ENCODE assay signal across 27 cellular contexts in genomic region chr17:7493941-7494340, GRCh38. TPM values are rescaled to one million over a fixed set of nuclear protein-coding genes. Genes with fewer than 3 reads are reported as not detected.
DNase-seq lines count a peak whose midpoint lies in the region; ATAC-seq, FAIRE-seq and TF ChIP-seq lines count a peak whose summit lies in the region.
"Had no signal": no experiment of that assay in that cellular context is flagged by ENCODE, and none has a peak within 500 bp of the region (broad histone marks: within the 10 kb centered on the region; RNA-seq: fewer than 3 reads in every experiment).

No MANE protein-coding gene starts in this region.

- RAD21 ChIA-PET in GM12878 (lab: Charles Lee; ENCODE audit: unreplicated experiment) = no interaction called here

- peak overlapping the region; percentile 22 for H3K4ac ChIP-seq in trophoblast cell (ENCODE audit: low read depth, low read length)

- no peak overlapping the region for H3K18ac ChIP-seq in trophoblast cell (ENCODE audit: low read length)

- no peak overlapping the region for H2BK12ac ChIP-seq in trophoblast cell (ENCODE audit: low read length)

- 100% methylated on average over 3 of the region's 3 CpGs for WGBS in GM12878 (ENCODE audit: insufficient coverage, insufficient replicate concordance, low lambda C conversion rate, missing lambda C conversion rate)
- no CpG with 5 or more reads among the region's 3 CpGs for WGBS in trophoblast cell (ENCODE audit: extremely low coverage, insufficient coverage, insufficient read length)

- H3K23ac ChIP-seq in trophoblast cell (ENCODE audit: low read length) = no peak overlapping the region

- H3K9me3 Mint-ChIP-seq in CD4-positive, alpha-beta memory T cell = peaks cover 0 to 4% (median 0%) of the 10 kb centered on the region in 8 donors
- no peaks in the 10 kb centered on the region for H3K9me3 Mint-ChIP-seq in MCF 10A (ENCODE audit: unreplicated experiment)
- H3K9me3 Mint-ChIP-seq: CD8-positive, alpha-beta T cell had no signal

- no peaks in the 10 kb centered on the region for H3K79me1 ChIP-seq in trophoblast cell (ENCODE audit: low read length)

- H4K91ac ChIP-seq in trophoblast cell (ENCODE audit: low read depth, low read length) = no peak overlapping the region

- H3K36me3 ChIP-seq in CD4-positive, alpha-beta memory T cell (ENCODE audit: insufficient read depth, low read length) = peaks cover 50% of the 10 kb centered on the region
- H3K36me3 ChIP-seq in Loucy (ENCODE audit: insufficient read depth, low read length) (peaks cover 55% of the 10 kb centered on the region), GM12878 (ENCODE audit: control insufficient read depth in 2 of 2, insufficient read depth in 2 of 2, low read length in 1 of 2) (peaks cover 26 to 35% of the 10 kb centered on the region in 2 experiments), trophoblast cell (ENCODE audit: control insufficient read depth in 1 of 2, insufficient read depth in 2 of 2, low read length in 2 of 2) (peaks cover 37 to 41% of the 10 kb centered on the region in 2 experiments)

- H3K27me3 Mint-ChIP-seq in CD4-positive, alpha-beta memory T cell = no peaks in the 10 kb centered on the region
- no peaks in the 10 kb centered on the region for H3K27me3 Mint-ChIP-seq in MCF 10A (ENCODE audit: insufficient read depth, unreplicated experiment)

- H2BK5ac ChIP-seq in trophoblast cell (ENCODE audit: low read depth, low read length, poor library complexity) = no peak overlapping the region

- H3K79me2 ChIP-seq in Loucy (ENCODE audit: insufficient read depth, low read length) (peaks cover 99% of the 10 kb centered on the region), GM12878 (ENCODE audit: control insufficient read depth, insufficient read depth, low read length) (peaks cover 57% of the 10 kb centered on the region), trophoblast cell (ENCODE audit: control insufficient read depth, insufficient read depth, low read length, poor library complexity) (peaks cover 18% of the 10 kb centered on the region)

- TF ChIP-seq EP300 in GM12878 (IDR thresholded peaks at IDR 0.05; ENCODE audit: borderline replicate concordance in 1 of 2, control insufficient read depth in 1 of 2, low read depth in 2 of 2, low read length in 2 of 2) = no peak

- peaks cover 43 to 69% of the 10 kb centered on the region in 2 donors for H3K36me3 Mint-ChIP-seq in CD4-positive, alpha-beta memory T cell
- H3K36me3 Mint-ChIP-seq in MCF 10A (ENCODE audit: insufficient read depth, unreplicated experiment) = peaks cover 65% of the 10 kb centered on the region

- H3K4me3 Mint-ChIP-seq in CD4-positive, alpha-beta memory T cell = no peak overlapping the region
- no peak overlapping the region for H3K4me3 Mint-ChIP-seq in MCF 10A (ENCODE audit: unreplicated experiment)
- H3K4me3 Mint-ChIP-seq: CD8-positive, alpha-beta T cell had no signal

- H4K8ac ChIP-seq in trophoblast cell (ENCODE audit: low read depth, low read length) = no peak overlapping the region

- peaks cover 41% of the 10 kb centered on the region for H3K4me1 ChIP-seq in CD4-positive, alpha-beta memory T cell (ENCODE audit: insufficient read depth, low read length)
- H3K4me1 ChIP-seq in Loucy (ENCODE audit: insufficient read depth, low read length, poor library complexity, severe bottlenecking) (peaks cover 40% of the 10 kb centered on the region), GM12878 (ENCODE audit: control insufficient read depth, insufficient read depth, low read length) (no peaks in the 10 kb centered on the region), trophoblast cell (ENCODE audit: control insufficient read depth in 1 of 2, insufficient read depth in 2 of 2, low read length in 2 of 2) (no peaks in the 10 kb centered on the region)
- H3K4me1 ChIP-seq: SJCRH30 had no signal

- CTCF ChIA-PET in CD4-positive, alpha-beta memory T cell (lab: Charles Lee; ENCODE audit: partially characterized antibody) = interaction anchor here (1.4 to 2.1 kb wide), 2 partner anchors 20 to 57 kb away, joined by 7 read pairs; no protein-coding TSS in a partner anchor
- CTCF ChIA-PET in GM12878 (lab: Yijun Ruan, JAX) = interaction anchor here (0.6 to 1.2 kb wide), 3 partner anchors 35 to 66 kb away, joined by 3 read pairs; no protein-coding TSS in a partner anchor
- CTCF ChIA-PET in MCF 10A (lab: Yijun Ruan, JAX) = interaction anchor here (0.6 to 1.6 kb wide), 8 partner anchors 16 to 955 kb away, joined by 3 to 6 read pairs (median 4); no protein-coding TSS in a partner anchor

- no peaks in the 10 kb centered on the region for H3F3A ChIP-seq in Loucy (ENCODE audit: low read depth)

- intact Hi-C loops in CD4-positive, alpha-beta memory T cell (cut with micrococcal nuclease) = no loop called here
- intact Hi-C loops in GM12878 (cut with micrococcal nuclease; ENCODE audit: unreplicated experiment) (no loop called here), MCF 10A (cut with micrococcal nuclease) (no loop called here)

- H3K27me3 ChIP-seq in CD4-positive, alpha-beta memory T cell (ENCODE audit: insufficient read depth, low read length) = no peaks in the 10 kb centered on the region
- H3K27me3 ChIP-seq in Loucy (ENCODE audit: insufficient read depth, low read length, poor library complexity, severe bottlenecking) (no peaks in the 10 kb centered on the region), GM12878 (replicated peaks in 1 of 2; ENCODE audit: control insufficient read depth in 2 of 2, insufficient read depth in 2 of 2, low read length in 1 of 2) (no peaks in the 10 kb centered on the region), trophoblast cell (ENCODE audit: insufficient read depth, low read length) (no peaks in the 10 kb centered on the region)
- H3K27me3 ChIP-seq: BLaER1, Peyer's patch, SJCRH30 had no signal

- peak overlapping the region in 5 of 7 donors; percentile 48 to 81 (median 60) for H3K27ac Mint-ChIP-seq in CD4-positive, alpha-beta memory T cell
- H3K27ac Mint-ChIP-seq in MCF 10A (ENCODE audit: low read depth, unreplicated experiment) = no peak overlapping the region

- no peak overlapping the region for H3K4me3 ChIP-seq in CD4-positive, alpha-beta memory T cell (ENCODE audit: low read length in 2 of 2)
- no peak overlapping the region for H3K4me3 ChIP-seq in Loucy (ENCODE audit: low read length, poor library complexity, severe bottlenecking)
- no peak overlapping the region for H3K4me3 ChIP-seq in GM12878
- no peak overlapping the region for H3K4me3 ChIP-seq in trophoblast cell (ENCODE audit: low read depth, low read length)
- H3K4me3 ChIP-seq: BLaER1, K562, Peyer's patch, SJCRH30 had no signal

- H3K4me2 ChIP-seq in Loucy (ENCODE audit: low read depth, low read length, poor library complexity, severe bottlenecking) (peak overlapping the region; percentile 94), GM12878 (ENCODE audit: control insufficient read depth, insufficient read depth) (no peak overlapping the region), trophoblast cell (ENCODE audit: low read length) (no peak overlapping the region)
- H3K4me2 ChIP-seq: BLaER1 had no signal

- POLR2A ChIA-PET in CD4-positive, alpha-beta memory T cell (lab: Charles Lee; ENCODE audit: partially characterized antibody) = interaction anchor here (0.6 to 1.8 kb wide), 4 partner anchors 11 to 350 kb away, joined by 3 to 4 read pairs (median 3); no protein-coding TSS in a partner anchor
- POLR2A ChIA-PET in GM12878 (lab: Charles Lee) (interaction anchor here (0.6 kb wide), 1 partner anchor 198 kb away, joined by 3 read pairs; no protein-coding TSS in a partner anchor), MCF 10A (lab: Yijun Ruan, JAX) (interaction anchor here (0.6 to 1.3 kb wide), 3 partner anchors 9 to 23 kb away, joined by 3 to 4 read pairs (median 3); no protein-coding TSS in a partner anchor)

- H2BK120ac ChIP-seq in trophoblast cell (ENCODE audit: insufficient read depth, low read length, poor library complexity) = no peak overlapping the region

- no peak for FAIRE-seq in GM12878 (lab: Jason Lieb, UNC)
- no peak for FAIRE-seq in GM12892 (lab: Jason Lieb, UNC)
- FAIRE-seq: D721Med, HepG2, K562 had no signal

- H4K12ac ChIP-seq in trophoblast cell (ENCODE audit: low read depth, low read length) = no peak overlapping the region

- H2AFZ ChIP-seq in Loucy (ENCODE audit: low read length) (no peak overlapping the region), GM12878 (ENCODE audit: control insufficient read depth, low read depth, low read length) (no peak overlapping the region), trophoblast cell (ENCODE audit: insufficient read depth, low read length, poor library complexity) (no peak overlapping the region)

- H3K14ac ChIP-seq in trophoblast cell (ENCODE audit: low read length) = no peak overlapping the region

- H4K20me1 ChIP-seq in Loucy (ENCODE audit: insufficient read depth, low read length, poor library complexity, severe bottlenecking) (peaks cover 97% of the 10 kb centered on the region), GM12878 (ENCODE audit: control insufficient read depth, insufficient read depth) (peaks cover 9% of the 10 kb centered on the region)

- no peak for DNase-seq in CD4-positive, alpha-beta memory T cell
- no peak for DNase-seq in GM12878 (ENCODE audit: low read depth, low spot score)
- no peak for DNase-seq in trophoblast cell
- DNase-seq in GM12892 (ENCODE audit: insufficient read length) = no peak
- DNase-seq in MCF 10A (ENCODE audit: unreplicated experiment) = no peak
- no peak for DNase-seq in KBM-7
- no peak for DNase-seq in COLO668 (lab: John Stamatoyannopoulos, UW; ENCODE audit: unreplicated experiment)
- DNase-seq: ACHN; CD8-positive, alpha-beta T cell; DMS53; GDM1; H7; NCI-H1105; NCI-H146; NCI-H2029 treated with DMSO at 0.1 percent for 48 hours; NCI-H2171; NCI-H446; NCI-H526; Peyer's patch; SJCRH30 had no signal

- no TSS peak for BruUV-seq in GM12878 (replicated peaks; lab: Mats Ljungman, UMichigan)
- no TSS peak for BruUV-seq in MCF 10A (replicated peaks; lab: Mats Ljungman, UMichigan)

- TF ChIP-seq POLR2A in GM12878 (IDR thresholded peaks at IDR 0.05; ENCODE audit: low read depth, low read length) = no peak
- no peak for TF ChIP-seq POLR2A in GM12892 (IDR thresholded peaks at IDR 0.05; ENCODE audit: low read depth, low read length)

- peaks cover 38 to 58% (median 48%) of the 10 kb centered on the region in 4 donors for H3K4me1 Mint-ChIP-seq in CD4-positive, alpha-beta memory T cell
- H3K4me1 Mint-ChIP-seq in MCF 10A (ENCODE audit: insufficient read depth, unreplicated experiment) = peaks cover 35% of the 10 kb centered on the region

- no peak overlapping the region for H3K9ac ChIP-seq in Loucy (ENCODE audit: low read depth, low read length, poor library complexity, severe bottlenecking)
- H3K9ac ChIP-seq in GM12878 (ENCODE audit: control insufficient read depth, insufficient read depth, low read length) = no peak overlapping the region
- H3K9ac ChIP-seq in trophoblast cell (ENCODE audit: low read length) = no peak overlapping the region
- H3K9ac ChIP-seq: BLaER1 had no signal

- H3K27ac ChIP-seq in CD4-positive, alpha-beta memory T cell (ENCODE audit: low read depth, low read length) = no peak overlapping the region
- H3K27ac ChIP-seq in GM12878 (ENCODE audit: control insufficient read depth, insufficient read depth) (no peak overlapping the region), trophoblast cell (ENCODE audit: low read depth, low read length) (no peak overlapping the region)
- H3K27ac ChIP-seq: BLaER1, HL-60, Peyer's patch, SJCRH30 had no signal

- in situ Hi-C loops in GM12878 (cut with MboI) (no loop called here), KBM-7 (cut with MboI; ENCODE audit: low pct_unique_long_range_greater_than_20kb, low sequenced_read_pairs) (no loop called here)

- no peak for TF ChIP-seq RAD21 in GM12878 (IDR thresholded peaks at IDR 0.05; ENCODE audit: insufficient read depth, low read depth, low read length)

- ATAC-seq in GM12878 = no peak
- ATAC-seq: CD8-positive, alpha-beta T cell; HepG2; K562 had no signal

- no peaks in the 10 kb centered on the region for H3K9me2 ChIP-seq in Loucy (replicated peaks; ENCODE audit: low read depth, low read length)

- H2AK5ac ChIP-seq in trophoblast cell (ENCODE audit: low read length) = no peak overlapping the region

- SMC1A ChIA-PET in GM12878 (lab: Charles Lee; ENCODE audit: uncharacterized antibody, unreplicated experiment) = interaction anchor here (1.2 to 3.7 kb wide), 3 partner anchors 58 to 67 kb away, joined by 3 to 11 read pairs (median 5); partner anchors contain the start of gene TNFSF13

- H3K9me3 ChIP-seq in CD4-positive, alpha-beta memory T cell (ENCODE audit: control insufficient read depth in 1 of 2, low read length in 2 of 2) = no peaks in the 10 kb centered on the region
- H3K9me3 ChIP-seq in Loucy (ENCODE audit: insufficient read depth, low read depth, low read length) (no peaks in the 10 kb centered on the region), GM12878 (replicated peaks; ENCODE audit: control insufficient read depth, insufficient read depth, low read length) (no peaks in the 10 kb centered on the region), trophoblast cell (ENCODE audit: insufficient read depth, low read depth, low read length) (peaks cover 2% of the 10 kb centered on the region)
- H3K9me3 ChIP-seq: BLaER1, Peyer's patch, SJCRH30 had no signal

- TF ChIP-seq CTCF in Loucy (conservative IDR thresholded peaks at IDR 0.05; ENCODE audit: low read length) = no peak
- TF ChIP-seq CTCF in GM12878 (IDR thresholded peaks at IDR 0.05 in 2 of 3, conservative IDR thresholded peaks at IDR 0.05 in 1 of 3; ENCODE audit: control insufficient read depth in 2 of 3, extremely low read depth in 1 of 3, insufficient read depth in 1 of 3, low read depth in 3 of 3, low read length in 3 of 3) = no peak
- no peak for TF ChIP-seq CTCF in MCF 10A (IDR thresholded peaks at IDR 0.05; ENCODE audit: unreplicated experiment)

RNA-seq across cellular contexts. Expression of gene POLR2A, which starts 9.8 kb away (rescaled TPM):
- total RNA-seq in CD4-positive, alpha-beta memory T cell = 100 to 1,000 TPM; 178 to 191 TPM
- 10 to 100 TPM in 1 of 2 donors, 1 to 10 TPM in 1; 8.6 to 76.2 TPM for polyA plus RNA-seq in CD4-positive, alpha-beta memory T cell
- total RNA-seq in GM12878 (2013; cell fraction: nucleolus; rRNA removed) = 174 and 219 TPM in 2 replicates
- total RNA-seq in GM12878 (2014; rRNA removed) = 25.6 and 28.9 TPM in 2 replicates
- total RNA-seq in GM12878 (2014; rRNA removed; fragmentation: Illumina TruSeq; extraction: Trizol) = 12.0 and 12.5 TPM in 2 replicates
- 111 and 121 TPM in 2 replicates for total RNA-seq in GM12878 (2021)
- polyA plus RNA-seq in GM12878 (2011; ENCODE audit: low read depth) = 68.9 TPM
- 7.9 and 19.3 TPM in 2 replicates for polyA plus RNA-seq in GM12878 (2011; rRNA removed)
- polyA plus RNA-seq in GM12878 (2011; cell fraction: cytosol; rRNA removed) = 26.4 and 47.8 TPM in 2 replicates
- 84.9 and 129 TPM in 2 replicates for polyA plus RNA-seq in GM12878 (2011; cell fraction: nucleus; rRNA removed)
- polyA plus RNA-seq in GM12878 (2012) = 74.8 and 80.1 TPM in 2 replicates
- polyA plus RNA-seq in GM12878 (2014; fragmentation: Illumina TruSeq; extraction: Trizol) = 47.6 and 57.7 TPM in 2 replicates
- 1 to 10 TPM; 1.7 to 2.8 TPM for polyA plus RNA-seq in GM12878 (2014; fragmentation: Nextera tagmentation; extraction: Ambion mirVana)
- polyA plus RNA-seq in GM12878 (2014; rRNA removed) = 37.8 and 45.5 TPM in 2 replicates
- 10 to 100 TPM; 88.2 to 95.0 TPM for polyA plus RNA-seq in GM12878 (2016; fragmentation: Nextera tagmentation; extraction: Ambion mirVana)
- polyA minus RNA-seq in GM12878 (2011; rRNA and poly(A)+ RNA removed) = 99.0 and 179 TPM in 2 replicates
- 87.3 and 103 TPM in 2 replicates for polyA minus RNA-seq in GM12878 (2011; cell fraction: cytosol; rRNA and poly(A)+ RNA removed)
- 91.4 and 180 TPM in 2 replicates for polyA minus RNA-seq in GM12878 (2011; cell fraction: nucleus; rRNA and poly(A)+ RNA removed)
- 70.0 and 71.9 TPM in 2 replicates for polyA plus RNA-seq in trophoblast cell (2013)
- polyA plus RNA-seq in GM12892 (2012; ENCODE audit: missing spikeins) = 53.1 TPM
- 89.6 and 107 TPM in 2 replicates for total RNA-seq in MCF 10A (2022)

RNA-seq across cellular contexts. Expression of gene SLC35G6, which starts 12.7 kb away (rescaled TPM):
- total RNA-seq in CD4-positive, alpha-beta memory T cell = not detected
- polyA plus RNA-seq in CD4-positive, alpha-beta memory T cell = not detected
- total RNA-seq in GM12878 (2013; cell fraction: nucleolus; rRNA removed) = not detected in 2 replicates
- total RNA-seq in GM12878 (2014; rRNA removed) = not detected in 2 replicates
- not detected in 2 replicates for total RNA-seq in GM12878 (2014; rRNA removed; fragmentation: Illumina TruSeq; extraction: Trizol)
- total RNA-seq in GM12878 (2021) = not detected in 2 replicates
- polyA plus RNA-seq in GM12878 (2011; ENCODE audit: low read depth) = not detected
- polyA plus RNA-seq in GM12878 (2011; rRNA removed) = not detected in 2 replicates
- polyA plus RNA-seq in GM12878 (2011; cell fraction: cytosol; rRNA removed) = not detected in 2 replicates
- not detected in 2 replicates for polyA plus RNA-seq in GM12878 (2011; cell fraction: nucleus; rRNA removed)
- 0.13 and 0.18 TPM in 2 replicates for polyA plus RNA-seq in GM12878 (2012)
- not detected in 2 replicates for polyA plus RNA-seq in GM12878 (2014; fragmentation: Illumina TruSeq; extraction: Trizol)
- not detected for polyA plus RNA-seq in GM12878 (2014; fragmentation: Nextera tagmentation; extraction: Ambion mirVana)
- not detected in 2 replicates for polyA plus RNA-seq in GM12878 (2014; rRNA removed)
- under 1 TPM in 1 of 2 experiments, not detected in 1; 0.20 TPM for polyA plus RNA-seq in GM12878 (2016; fragmentation: Nextera tagmentation; extraction: Ambion mirVana)
- polyA minus RNA-seq in GM12878 (2011; rRNA and poly(A)+ RNA removed) = 0.10 TPM in 1 of 2 replicates, not detected in the other
- polyA minus RNA-seq in GM12878 (2011; cell fraction: cytosol; rRNA and poly(A)+ RNA removed) = not detected in 2 replicates
- polyA minus RNA-seq in GM12878 (2011; cell fraction: nucleus; rRNA and poly(A)+ RNA removed) = not detected in 2 replicates
- not detected in 2 replicates for polyA plus RNA-seq in trophoblast cell (2013)
- 0.19 TPM for polyA plus RNA-seq in GM12892 (2012; ENCODE audit: missing spikeins)
- not detected in 2 replicates for total RNA-seq in MCF 10A (2022)
- total RNA-seq: CD8-positive, alpha-beta T cell; H7; K562; OCI-LY7; Peyer's patch; SJCRH30 had no signal
- polyA plus RNA-seq: HepG2, K562 had no signal

RNA-seq across cellular contexts. Expression of gene ZBTB4, which starts 14.5 kb away (rescaled TPM):
- total RNA-seq in CD4-positive, alpha-beta memory T cell = 10 to 100 TPM; 75.2 to 75.7 TPM
- 10 to 100 TPM in 1 of 2 donors, 1 to 10 TPM in 1; 4.6 to 21.2 TPM for polyA plus RNA-seq in CD4-positive, alpha-beta memory T cell
- total RNA-seq in GM12878 (2013; cell fraction: nucleolus; rRNA removed) = 26.9 and 29.2 TPM in 2 replicates
- 7.6 and 8.3 TPM in 2 replicates for total RNA-seq in GM12878 (2014; rRNA removed)
- total RNA-seq in GM12878 (2014; rRNA removed; fragmentation: Illumina TruSeq; extraction: Trizol) = 6.1 and 6.2 TPM in 2 replicates
- total RNA-seq in GM12878 (2021) = 14.9 and 15.1 TPM in 2 replicates
- polyA plus RNA-seq in GM12878 (2011; ENCODE audit: low read depth) = 6.7 TPM
- 7.6 and 8.9 TPM in 2 replicates for polyA plus RNA-seq in GM12878 (2011; rRNA removed)
- polyA plus RNA-seq in GM12878 (2011; cell fraction: cytosol; rRNA removed) = 8.8 and 9.3 TPM in 2 replicates
- 26.2 and 29.9 TPM in 2 replicates for polyA plus RNA-seq in GM12878 (2011; cell fraction: nucleus; rRNA removed)
- polyA plus RNA-seq in GM12878 (2012) = 14.6 and 15.8 TPM in 2 replicates
- polyA plus RNA-seq in GM12878 (2014; fragmentation: Illumina TruSeq; extraction: Trizol) = 9.2 and 9.4 TPM in 2 replicates
- polyA plus RNA-seq in GM12878 (2014; fragmentation: Nextera tagmentation; extraction: Ambion mirVana) = 1 to 10 TPM; 2.0 to 3.0 TPM
- polyA plus RNA-seq in GM12878 (2014; rRNA removed) = 8.9 and 9.7 TPM in 2 replicates
- polyA plus RNA-seq in GM12878 (2016; fragmentation: Nextera tagmentation; extraction: Ambion mirVana) = 1 to 10 TPM; 4.3 to 4.6 TPM
- polyA minus RNA-seq in GM12878 (2011; rRNA and poly(A)+ RNA removed) = 8.7 and 14.0 TPM in 2 replicates
- 4.5 and 4.8 TPM in 2 replicates for polyA minus RNA-seq in GM12878 (2011; cell fraction: cytosol; rRNA and poly(A)+ RNA removed)
- 7.0 and 12.9 TPM in 2 replicates for polyA minus RNA-seq in GM12878 (2011; cell fraction: nucleus; rRNA and poly(A)+ RNA removed)
- 15.7 and 16.2 TPM in 2 replicates for polyA plus RNA-seq in trophoblast cell (2013)
- 7.7 TPM for polyA plus RNA-seq in GM12892 (2012; ENCODE audit: missing spikeins)
- 26.3 and 29.1 TPM in 2 replicates for total RNA-seq in MCF 10A (2022)

RNA-seq across cellular contexts. Expression of gene CHRNB1, which starts 49.1 kb away (rescaled TPM):
- total RNA-seq in CD4-positive, alpha-beta memory T cell = 1 to 10 TPM; 9.1 to 9.5 TPM
- polyA plus RNA-seq in CD4-positive, alpha-beta memory T cell = 10 to 100 TPM; 24.1 to 29.2 TPM
- 8.8 and 10.3 TPM in 2 replicates for total RNA-seq in GM12878 (2013; cell fraction: nucleolus; rRNA removed)
- 10.8 and 12.0 TPM in 2 replicates for total RNA-seq in GM12878 (2014; rRNA removed)
- total RNA-seq in GM12878 (2014; rRNA removed; fragmentation: Illumina TruSeq; extraction: Trizol) = 12.8 and 12.9 TPM in 2 replicates
- 5.8 and 7.4 TPM in 2 replicates for total RNA-seq in GM12878 (2021)
- 5.9 TPM for polyA plus RNA-seq in GM12878 (2011; ENCODE audit: low read depth)
- 9.1 and 11.0 TPM in 2 replicates for polyA plus RNA-seq in GM12878 (2011; rRNA removed)
- 20.4 and 24.7 TPM in 2 replicates for polyA plus RNA-seq in GM12878 (2011; cell fraction: cytosol; rRNA removed)
- 9.5 and 9.7 TPM in 2 replicates for polyA plus RNA-seq in GM12878 (2011; cell fraction: nucleus; rRNA removed)
- polyA plus RNA-seq in GM12878 (2012) = 10.9 and 11.6 TPM in 2 replicates
- polyA plus RNA-seq in GM12878 (2014; fragmentation: Illumina TruSeq; extraction: Trizol) = 12.2 and 14.4 TPM in 2 replicates
- polyA plus RNA-seq in GM12878 (2014; fragmentation: Nextera tagmentation; extraction: Ambion mirVana) = 10 to 100 TPM; 13.2 to 14.8 TPM
- polyA plus RNA-seq in GM12878 (2014; rRNA removed) = 10.6 and 11.6 TPM in 2 replicates
- polyA plus RNA-seq in GM12878 (2016; fragmentation: Nextera tagmentation; extraction: Ambion mirVana) = 10 to 100 TPM in 1 of 2 experiments, 1 to 10 TPM in 1; 8.5 to 10.7 TPM
- 7.5 and 13.9 TPM in 2 replicates for polyA minus RNA-seq in GM12878 (2011; rRNA and poly(A)+ RNA removed)
- 2.1 and 4.1 TPM in 2 replicates for polyA minus RNA-seq in GM12878 (2011; cell fraction: cytosol; rRNA and poly(A)+ RNA removed)
- 3.0 and 4.3 TPM in 2 replicates for polyA minus RNA-seq in GM12878 (2011; cell fraction: nucleus; rRNA and poly(A)+ RNA removed)
- 12.8 and 13.9 TPM in 2 replicates for polyA plus RNA-seq in trophoblast cell (2013)
- 12.8 TPM for polyA plus RNA-seq in GM12892 (2012; ENCODE audit: missing spikeins)
- total RNA-seq in MCF 10A (2022) = 3.3 and 7.8 TPM in 2 replicates

RNA-seq across cellular contexts. Expression of gene FGF11, which starts 54.6 kb away (rescaled TPM):
- 1 to 10 TPM; 2.7 to 3.3 TPM for total RNA-seq in CD4-positive, alpha-beta memory T cell
- under 1 TPM in 1 of 2 donors, not detected in 1; 0.14 TPM for polyA plus RNA-seq in CD4-positive, alpha-beta memory T cell
- 23.7 and 26.4 TPM in 2 replicates for total RNA-seq in GM12878 (2013; cell fraction: nucleolus; rRNA removed)
- total RNA-seq in GM12878 (2014; rRNA removed) (2.3 and 3.0 TPM in 2 replicates), GM12878 (2014; rRNA removed; fragmentation: Illumina TruSeq; extraction: Trizol) (1.8 and 2.4 TPM in 2 replicates), GM12878 (2021) (3.0 TPM in 2 replicates), MCF 10A (2022) (0.84 and 2.1 TPM in 2 replicates)
- polyA plus RNA-seq in GM12878 (2011; ENCODE audit: low read depth) = 13.9 TPM
- polyA plus RNA-seq in GM12878 (2011; rRNA removed) (15.6 and 21.1 TPM in 2 replicates), GM12878 (2014; fragmentation: Illumina TruSeq; extraction: Trizol) (3.5 and 4.1 TPM in 2 replicates), GM12878 (2014; fragmentation: Nextera tagmentation; extraction: Ambion mirVana) (1 to 10 TPM in 1 of 2 experiments, under 1 TPM in 1; 0.69 to 1.3 TPM), GM12878 (2014; rRNA removed) (2.3 and 2.8 TPM in 2 replicates), GM12878 (2016; fragmentation: Nextera tagmentation; extraction: Ambion mirVana) (1 to 10 TPM in 1 of 2 experiments, under 1 TPM in 1; 0.97 to 1.8 TPM)
- 14.9 and 20.2 TPM in 2 replicates for polyA plus RNA-seq in GM12878 (2011; cell fraction: cytosol; rRNA removed)
- polyA plus RNA-seq in GM12878 (2011; cell fraction: nucleus; rRNA removed) = 42.8 and 79.1 TPM in 2 replicates
- 18.4 and 22.6 TPM in 2 replicates for polyA plus RNA-seq in GM12878 (2012)
- 6.2 and 10.5 TPM in 2 replicates for polyA minus RNA-seq in GM12878 (2011; rRNA and poly(A)+ RNA removed)
- polyA minus RNA-seq in GM12878 (2011; cell fraction: cytosol; rRNA and poly(A)+ RNA removed) = 3.7 and 3.8 TPM in 2 replicates
- polyA minus RNA-seq in GM12878 (2011; cell fraction: nucleus; rRNA and poly(A)+ RNA removed) = 6.6 and 6.9 TPM in 2 replicates
- 6.4 and 6.9 TPM in 2 replicates for polyA plus RNA-seq in trophoblast cell (2013)
- polyA plus RNA-seq in GM12892 (2012; ENCODE audit: missing spikeins) = 11.9 TPM
